Comparison of ENCODE assay signal across 8 cellular contexts in genomic region chr2:190343500-190344274, GRCh38. TPM values are rescaled to one million over a fixed set of nuclear protein-coding genes. Genes with fewer than 3 reads are reported as not detected.
DNase-seq lines count a peak whose midpoint lies in the region; ATAC-seq and TF ChIP-seq lines count a peak whose summit lies in the region.

Gene INPP1, plus strand, starts transcription at chr2:190343589. Its CDS starts 16,514 bp downstream, at chr2:190360103.

- TF ChIP-seq CTCF in SK-N-SH (IDR thresholded peaks at IDR 0.05) (no peak), osteocyte (IDR thresholded peaks at IDR 0.05) (no peak)

- H3K27ac Mint-ChIP-seq in osteocyte (ENCODE audit: unreplicated experiment), result peak within 1 kb of the TSS; percentile 85

- DNase-seq in ELF-1 (ENCODE audit: low read depth, low spot score) (peak; percentile 64), HK-2 (ENCODE audit: unreplicated experiment) (peak; percentile 58), SK-N-SH (peak; percentile 87), Right ventricle myocardium inferior (ENCODE audit: missing footprints) (peak; percentile 87), osteocyte (ENCODE audit: extremely low spot score, unreplicated experiment) (peak; percentile 87), NCI-H1436 treated with DMSO at 0.1 percent for 48 hours (lab: John Stamatoyannopoulos, UW) (no peak)

- H3K9ac ChIP-seq in SK-N-SH, result peak within 1 kb of the TSS; percentile 68

- H3K9me3 ChIP-seq in SK-N-SH, result no peaks in the 10 kb centered on the region

- H3K9me3 Mint-ChIP-seq in osteocyte (ENCODE audit: unreplicated experiment), result no peaks in the 10 kb centered on the region

- H3K4me2 ChIP-seq in SK-N-SH, result peak within 1 kb of the TSS; percentile 93

- CTCF ChIA-PET in SK-N-SH (lab: Yijun Ruan, JAX), result interaction anchor here (0.7 to 2.8 kb wide), 20 partner anchors 9 to 581 kb away, joined by 3 to 19 read pairs (median 4); partner anchors contain the start of genes HIBCH and OSGEPL1

- H3K4me1 Mint-ChIP-seq in osteocyte (ENCODE audit: unreplicated experiment), result peaks cover 24% of the 10 kb centered on the region

- H3F3A ChIP-seq in SK-N-SH (replicated peaks; ENCODE audit: insufficient read depth), result peaks cover 9% of the 10 kb centered on the region

- 4% methylated on average over 46 of the region's 103 CpGs for WGBS in SK-N-SH (ENCODE audit: low lambda C conversion rate)
- 0 to 1% (median 0%) methylated on average over 95 to 103 of the region's 103 CpGs for WGBS in adipose tissue, 3 donors

- no peak for TF ChIP-seq RAD21 in SK-N-SH (IDR thresholded peaks at IDR 0.05; ENCODE audit: low read length)

- intact Hi-C loops in Right ventricle myocardium inferior (cut with DNase I), result no loop called here

- peak within 1 kb of the TSS; percentile 74 to 82 for H3K4me3 ChIP-seq in SK-N-SH (ENCODE audit: low read depth in 2 of 2, low read length in 1 of 2)

- no peak for TF ChIP-seq EP300 in SK-N-SH (IDR thresholded peaks at IDR 0.05; ENCODE audit: borderline replicate concordance in 1 of 2, low read depth in 1 of 2, low read length in 1 of 2)

- no peaks in the 10 kb centered on the region for H3K79me2 ChIP-seq in SK-N-SH (ENCODE audit: insufficient read depth)

- peaks cover 4 to 9% of the 10 kb centered on the region in 2 experiments; a peak in 2 of 4 replicates for H3K4me1 ChIP-seq in SK-N-SH (ENCODE audit: control insufficient read depth in 1 of 2, insufficient read depth in 2 of 2, low read depth in 1 of 2, low read length in 1 of 2)

- H3K4me3 Mint-ChIP-seq in osteocyte (ENCODE audit: unreplicated experiment), result peak within 1 kb of the TSS; percentile 82

- no peaks in the 10 kb centered on the region for H3K36me3 Mint-ChIP-seq in osteocyte (ENCODE audit: unreplicated experiment)

- H4K20me1 ChIP-seq in SK-N-SH (ENCODE audit: insufficient read depth), result no peaks in the 10 kb centered on the region

- no peaks in the 10 kb centered on the region for H3K27me3 ChIP-seq in SK-N-SH (ENCODE audit: insufficient read depth)

- no peaks in the 10 kb centered on the region for H3K9me2 ChIP-seq in SK-N-SH

- H3K36me3 ChIP-seq in SK-N-SH (replicated peaks in 1 of 2; ENCODE audit: control insufficient read depth in 1 of 2, insufficient read depth in 2 of 2, low read length in 1 of 2), result no peaks in the 10 kb centered on the region

- peak within 1 kb of the TSS; percentile 96 for H2AFZ ChIP-seq in SK-N-SH (ENCODE audit: low read depth)

- POLR2A ChIA-PET in SK-N-SH (lab: Yijun Ruan, JAX), result interaction anchor here (1.6 kb wide), 1 partner anchor 9 kb away, joined by 7 read pairs; no protein-coding TSS in a partner anchor

- peak; percentile 54 for ATAC-seq in GM21367 (IDR thresholded peaks at IDR 0.05; ENCODE audit: unreplicated experiment)
- peak; percentile 89 for ATAC-seq in Right ventricle myocardium inferior

- H3K27ac ChIP-seq in SK-N-SH (ENCODE audit: low read depth in 2 of 2, low read length in 1 of 2), result peak within 1 kb of the TSS; percentile 29 to 54; a peak in 3 of 4 replicates
- peak within 1 kb of the TSS; percentile 93 for H3K27ac ChIP-seq in adipose tissue (ENCODE audit: low read depth, low read length)

- no peaks in the 10 kb centered on the region for H3K27me3 Mint-ChIP-seq in osteocyte (ENCODE audit: unreplicated experiment)

TF ChIP-seq in SK-N-SH, 30 proteins besides CTCF, POLR2A, EP300 and RAD21:
- TF ChIP-seq MXI1 (IDR thresholded peaks at IDR 0.05; ENCODE audit: low read depth, low read length) (peak; percentile 41), MAX (IDR thresholded peaks at IDR 0.05; ENCODE audit: low read depth) (peak; percentile 84; the same call in 1 of the 2 replicates)
- TF ChIP-seq, protein P1, sequence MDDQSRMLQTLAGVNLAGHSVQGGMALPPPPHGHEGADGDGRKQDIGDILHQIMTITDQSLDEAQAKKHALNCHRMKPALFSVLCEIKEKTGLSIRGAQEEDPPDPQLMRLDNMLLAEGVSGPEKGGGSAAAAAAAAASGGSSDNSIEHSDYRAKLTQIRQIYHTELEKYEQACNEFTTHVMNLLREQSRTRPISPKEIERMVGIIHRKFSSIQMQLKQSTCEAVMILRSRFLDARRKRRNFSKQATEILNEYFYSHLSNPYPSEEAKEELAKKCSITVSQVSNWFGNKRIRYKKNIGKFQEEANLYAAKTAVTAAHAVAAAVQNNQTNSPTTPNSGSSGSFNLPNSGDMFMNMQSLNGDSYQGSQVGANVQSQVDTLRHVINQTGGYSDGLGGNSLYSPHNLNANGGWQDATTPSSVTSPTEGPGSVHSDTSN (IDR thresholded peaks at IDR 0.05), result no peak

RNA-seq across cellular contexts. Expression of gene INPP1, which starts in this region (rescaled TPM):
- polyA plus RNA-seq in SK-N-SH (2012; rRNA removed) (5.7 and 6.4 TPM in 2 replicates), adipose tissue (10 to 100 TPM; 13.1 to 35.2 (median 27.1) TPM)
- 6.3 and 6.5 TPM in 2 replicates for polyA plus RNA-seq in SK-N-SH (2012; cell fraction: cytosol; rRNA removed)
- 10.3 and 14.8 TPM in 2 replicates for polyA plus RNA-seq in SK-N-SH (2012; cell fraction: nucleus; rRNA removed)
- total RNA-seq in Right ventricle myocardium inferior (16.0 TPM), osteocyte (17.3 and 18.2 TPM in 2 replicates)
